30 cellular contexts compared by ENCODE assay signal in genomic region chr19:45906221-45906620, GRCh38. TPM values are rescaled to one million over a fixed set of nuclear protein-coding genes. Genes with fewer than 3 reads are reported as not detected.
DNase-seq lines count a peak whose midpoint lies in the region; ATAC-seq, FAIRE-seq and TF ChIP-seq lines count a peak whose summit lies in the region.
"Had no signal": no experiment of that assay in that cellular context is flagged by ENCODE, and none has a peak within 500 bp of the region (broad histone marks: within the 10 kb centered on the region; RNA-seq: fewer than 3 reads in every experiment).

No MANE protein-coding gene starts in this region.

- H3K4me2 ChIP-seq in astrocyte (ENCODE audit: low read length), result no peak overlapping the region

- ATAC-seq in foreskin keratinocyte, result no peak
- no peak for ATAC-seq in HG03354 (IDR thresholded peaks at IDR 0.05; ENCODE audit: poor library complexity, severe bottlenecking, unreplicated experiment)
- ATAC-seq in GM18519 (IDR thresholded peaks at IDR 0.05; ENCODE audit: low FRiP score, unreplicated experiment), result no peak
- ATAC-seq: activated CD8-positive, alpha-beta memory T cell treated with anti-CD3 and anti-CD28 coated beads, Interleukin-2, amount 10 ng/mL, durations not matched to agents 7 days and 5 days; activated T-cell treated with anti-CD3 and anti-CD28 coated beads, Interleukin-2, amount 50 U/mL, for 72 hours; left lung; right lobe of liver had no signal

- no peaks in the 10 kb centered on the region for H3K36me3 Mint-ChIP-seq in astrocyte (ENCODE audit: low read depth, unreplicated experiment)
- H3K36me3 Mint-ChIP-seq: activated CD8-positive, alpha-beta memory T cell treated with anti-CD3 and anti-CD28 coated beads, Interleukin-2, amount 10 ng/mL, durations not matched to agents 7 days and 5 days had no signal

- no peaks in the 10 kb centered on the region for H3K79me2 ChIP-seq in astrocyte (ENCODE audit: insufficient read depth, low read length)
- H3K79me2 ChIP-seq: parathyroid adenoma had no signal

- H3K4me3 Mint-ChIP-seq in astrocyte (ENCODE audit: unreplicated experiment), result no peak overlapping the region
- H3K4me3 Mint-ChIP-seq: activated CD8-positive, alpha-beta memory T cell treated with anti-CD3 and anti-CD28 coated beads, Interleukin-2, amount 10 ng/mL, durations not matched to agents 7 days and 5 days; activated naive CD4-positive, alpha-beta T cell treated with anti-CD3 and anti-CD28 coated beads, Interleukin-2, amount 10 ng/mL, durations not matched to agents 7 days and 5 days; activated T-cell treated with anti-CD3 and anti-CD28 coated beads, Interleukin-2, amount 50 U/mL, for 72 hours; nephron; T-helper 2 cell treated with Interferon-gamma antibody and Interleukin-4, amounts not matched to agents 5 μg/mL and 100 μg/mL, for 36 hours had no signal

- H3K36me3 ChIP-seq in MG63 (no peaks in the 10 kb centered on the region), astrocyte (ENCODE audit: insufficient read depth, low read length) (no peaks in the 10 kb centered on the region)
- H3K36me3 ChIP-seq: ascending aorta, left lung, right lobe of liver, tibial artery had no signal

- H3K27me3 ChIP-seq in MG63, result no peaks in the 10 kb centered on the region
- no peaks in the 10 kb centered on the region for H3K27me3 ChIP-seq in astrocyte (ENCODE audit: insufficient read depth, low read length)
- no peaks in the 10 kb centered on the region for H3K27me3 ChIP-seq in foreskin keratinocyte
- H3K27me3 ChIP-seq: ascending aorta, right lobe of liver had no signal

- H3K4me3 ChIP-seq in MG63 (no peak overlapping the region), astrocyte (ENCODE audit: insufficient read depth, low read depth, low read length) (no peak overlapping the region)
- H3K4me3 ChIP-seq: ascending aorta, left lung, right lobe of liver, tibial artery had no signal

- DNase-seq in ELR (ENCODE audit: low read depth), result peak; percentile 61
- peak; percentile 18 for DNase-seq in MG63
- DNase-seq in astrocyte (ENCODE audit: low read depth), result no peak
- peak; percentile 37 to 58 for DNase-seq in foreskin keratinocyte
- no peak for DNase-seq in D721Med (ENCODE audit: insufficient read length, low spot score)
- DNase-seq in mucosa of gallbladder (ENCODE audit: low spot score), result no peak
- DNase-seq: activated CD4-positive, alpha-beta T cell treated with anti-CD3 and anti-CD28 coated beads, Interleukin-2, amount 50 U/mL, for 1 hour; activated CD8-positive, alpha-beta memory T cell treated with anti-CD3 and anti-CD28 coated beads, Interleukin-2, amount 10 ng/mL, durations not matched to agents 7 days and 5 days; activated naive CD4-positive, alpha-beta T cell treated with anti-CD3 and anti-CD28 coated beads, Interleukin-2, amount 10 ng/mL, durations not matched to agents 7 days and 5 days; activated T-cell treated with anti-CD3 and anti-CD28 coated beads, Interleukin-2, amount 50 U/mL, for 72 hours; cerebellar nuclear complex; hypothalamus; KBM-7; left lung; midbrain; NCI-H1694 treated with DMSO at 0.1 percent for 48 hours; NCI-H69; right lobe of liver; stimulated activated CD4-positive, alpha-beta T cell treated with anti-CD3 and anti-CD28 coated beads, Interleukin-4, amount 100 ng/mL, for 4 hours; stimulated activated naive CD4-positive, alpha-beta T cell treated with Interleukin-2 at 50 U/mL for 16 hours; tibial artery had no signal

- FAIRE-seq in astrocyte (lab: Jason Lieb, UNC), result no peak
- no peak for FAIRE-seq in D721Med (lab: Jason Lieb, UNC)

- H2AFZ ChIP-seq in astrocyte (ENCODE audit: low read depth, low read length), result peak overlapping the region; percentile 18
- H2AFZ ChIP-seq: parathyroid adenoma had no signal

- peaks cover 7% of the 10 kb centered on the region for H3K4me1 Mint-ChIP-seq in astrocyte (ENCODE audit: low read depth, unreplicated experiment)
- H3K4me1 Mint-ChIP-seq: nephron had no signal

- peaks cover 8% of the 10 kb centered on the region for H3K27me3 Mint-ChIP-seq in astrocyte (ENCODE audit: low read depth, unreplicated experiment)

- no peaks in the 10 kb centered on the region for H3K9me3 Mint-ChIP-seq in astrocyte (ENCODE audit: unreplicated experiment)
- H3K9me3 Mint-ChIP-seq: activated naive CD4-positive, alpha-beta T cell treated with anti-CD3 and anti-CD28 coated beads, Interleukin-2, amount 10 ng/mL, durations not matched to agents 7 days and 5 days; activated T-cell treated with anti-CD3 and anti-CD28 coated beads, Interleukin-2, amount 50 U/mL, for 72 hours; nephron; T-helper 2 cell treated with Interferon-gamma antibody and Interleukin-4, amounts not matched to agents 5 μg/mL and 100 μg/mL, for 36 hours had no signal

- H3K27ac ChIP-seq in astrocyte (ENCODE audit: low read depth, low read length) (no peak overlapping the region), foreskin keratinocyte (no peak overlapping the region)
- H3K27ac ChIP-seq: ascending aorta, C4-2B, left lung, parathyroid adenoma, right lobe of liver, tibial artery had no signal

- no peak overlapping the region for H3K27ac Mint-ChIP-seq in astrocyte (ENCODE audit: unreplicated experiment)
- H3K27ac Mint-ChIP-seq: activated CD8-positive, alpha-beta memory T cell treated with anti-CD3 and anti-CD28 coated beads, Interleukin-2, amount 10 ng/mL, durations not matched to agents 7 days and 5 days; activated T-cell treated with anti-CD3 and anti-CD28 coated beads, Interleukin-2, amount 50 U/mL, for 72 hours; nephron; T-helper 2 cell treated with Interferon-gamma antibody and Interleukin-4, amounts not matched to agents 5 μg/mL and 100 μg/mL, for 36 hours had no signal

- H4K20me1 ChIP-seq in astrocyte (ENCODE audit: insufficient read depth, low read length), result no peaks in the 10 kb centered on the region

- peaks cover 3% of the 10 kb centered on the region for H3K4me1 ChIP-seq in astrocyte (ENCODE audit: insufficient read depth, low read length)
- H3K4me1 ChIP-seq in foreskin keratinocyte, result no peaks in the 10 kb centered on the region

- TF ChIP-seq CTCF in astrocyte (IDR thresholded peaks at IDR 0.05; ENCODE audit: insufficient read depth, low read depth, low read length), result no peak
- no peak for TF ChIP-seq CTCF in foreskin keratinocyte (conservative IDR thresholded peaks at IDR 0.05)
- TF ChIP-seq CTCF in D721Med (IDR thresholded peaks at IDR 0.05; ENCODE audit: insufficient read depth, missing control alignments), result no peak

- no peaks in the 10 kb centered on the region for H3K9me3 ChIP-seq in MG63
- no peaks in the 10 kb centered on the region for H3K9me3 ChIP-seq in astrocyte (ENCODE audit: insufficient read depth, low read depth, low read length)
- H3K9me3 ChIP-seq: ascending aorta, left lung, right lobe of liver, tibial artery had no signal

- H3K9ac ChIP-seq in astrocyte (ENCODE audit: low read length), result no peak overlapping the region
- H3K9ac ChIP-seq: parathyroid adenoma had no signal

RNA-seq across cellular contexts. Expression of gene MYPOP, which starts 3.8 kb away (rescaled TPM):
- 0.20 and 0.79 TPM in 2 replicates for total RNA-seq in MG63 (2014; rRNA removed; shearing (Covaris generic); ENCODE audit: low replicate concordance)
- total RNA-seq in astrocyte (11.0 and 11.7 TPM in 2 replicates), foreskin keratinocyte (3.6 and 4.4 TPM in 2 replicates), mucosa of gallbladder (13.0 TPM)
- polyA plus RNA-seq in foreskin keratinocyte, result 7.1 and 8.1 TPM in 2 replicates

RNA-seq across cellular contexts. Expression of gene NANOS2, which starts 8.4 kb away (rescaled TPM):
- total RNA-seq in MG63 (2014; rRNA removed; shearing (Covaris generic); ENCODE audit: low replicate concordance), result not detected in 2 replicates
- total RNA-seq in astrocyte (not detected in 2 replicates), foreskin keratinocyte (not detected in 2 replicates), mucosa of gallbladder (not detected)
- not detected in 2 replicates for polyA plus RNA-seq in foreskin keratinocyte
- total RNA-seq: activated T-cell treated with anti-CD3 and anti-CD28 coated beads, Interleukin-2, amount 50 U/mL, for 72 hours; ascending aorta; epithelial cell of proximal tubule; left lung; right lobe of liver had no signal
- polyA plus RNA-seq: AG04450 had no signal

RNA-seq across cellular contexts. Expression of gene IRF2BP1, which starts 20.3 kb away (rescaled TPM):
- 48.6 and 73.7 TPM in 2 replicates for total RNA-seq in MG63 (2014; rRNA removed; shearing (Covaris generic); ENCODE audit: low replicate concordance)
- total RNA-seq in astrocyte (18.8 and 22.9 TPM in 2 replicates), foreskin keratinocyte (11.2 and 12.9 TPM in 2 replicates), mucosa of gallbladder (44.4 TPM)
- polyA plus RNA-seq in foreskin keratinocyte, result 10.9 and 11.7 TPM in 2 replicates

RNA-seq across cellular contexts. Expression of gene FOXA3, which starts 42.1 kb away (rescaled TPM):
- not detected in 2 replicates for total RNA-seq in MG63 (2014; rRNA removed; shearing (Covaris generic); ENCODE audit: low replicate concordance)
- total RNA-seq in astrocyte (0.58 and 0.59 TPM in 2 replicates), foreskin keratinocyte (0.04 TPM in 1 of 2 replicates, not detected in the other), mucosa of gallbladder (10.1 TPM)
- 0.02 and 0.10 TPM in 2 replicates for polyA plus RNA-seq in foreskin keratinocyte
- total RNA-seq: ascending aorta had no signal
- polyA plus RNA-seq: AG04450 had no signal

RNA-seq across cellular contexts. Expression of gene SYMPK, which starts 43.3 kb away (rescaled TPM):
- 59.4 and 70.7 TPM in 2 replicates for total RNA-seq in MG63 (2014; rRNA removed; shearing (Covaris generic); ENCODE audit: low replicate concordance)
- total RNA-seq in astrocyte (70.0 and 73.5 TPM in 2 replicates), foreskin keratinocyte (45.7 and 46.9 TPM in 2 replicates), mucosa of gallbladder (72.6 TPM)
- polyA plus RNA-seq in foreskin keratinocyte, result 54.8 and 55.6 TPM in 2 replicates

Comparison
In these comparisons a context has a peak if more than half of its experiments do, and no peak if none do; other contexts are left out.
1. DNase-seq: peak in ELR (single experiment), MG63 (single experiment) and foreskin keratinocyte (2 of 2); none in astrocyte (single experiment), D721Med (single experiment) and mucosa of gallbladder (single experiment).